1 cellular context compared by ENCODE assay signal in the genomic region with DNA sequence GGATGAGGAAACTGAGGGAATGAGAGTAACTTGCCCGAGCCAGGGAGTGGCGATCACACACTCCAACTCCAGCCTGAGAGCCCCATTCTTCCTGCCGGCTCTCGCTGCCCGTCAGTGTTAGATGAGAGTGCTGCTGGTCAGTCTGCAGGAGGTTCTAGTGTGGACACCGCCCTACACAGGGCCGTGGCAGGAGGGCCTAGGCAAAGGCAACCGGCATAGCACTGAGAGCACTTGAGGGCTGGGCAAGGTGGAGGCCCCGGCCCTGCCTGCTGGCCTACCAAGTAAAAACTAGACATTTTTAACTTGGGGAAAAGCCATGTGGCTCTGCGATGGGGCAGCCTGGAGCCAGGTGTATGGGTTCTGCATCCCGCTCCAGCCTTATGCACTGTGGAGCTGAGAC.
TF ChIP-seq lines count a peak whose summit lies in the region.

No MANE protein-coding gene starts in this region.

TF ChIP-seq in IMR-90, 13 proteins besides CTCF, POLR2A, EP300 and RAD21:
- TF ChIP-seq, protein P1, sequence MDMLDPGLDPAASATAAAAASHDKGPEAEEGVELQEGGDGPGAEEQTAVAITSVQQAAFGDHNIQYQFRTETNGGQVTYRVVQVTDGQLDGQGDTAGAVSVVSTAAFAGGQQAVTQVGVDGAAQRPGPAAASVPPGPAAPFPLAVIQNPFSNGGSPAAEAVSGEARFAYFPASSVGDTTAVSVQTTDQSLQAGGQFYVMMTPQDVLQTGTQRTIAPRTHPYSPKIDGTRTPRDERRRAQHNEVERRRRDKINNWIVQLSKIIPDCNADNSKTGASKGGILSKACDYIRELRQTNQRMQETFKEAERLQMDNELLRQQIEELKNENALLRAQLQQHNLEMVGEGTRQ (IDR thresholded peaks at IDR 0.05; ENCODE audit: low read depth, low read length) = no peak
- TF ChIP-seq MXI1 (IDR thresholded peaks at IDR 0.05; ENCODE audit: borderline replicate concordance, low read depth, low read length) (no peak), RFX5 (IDR thresholded peaks at IDR 0.05; ENCODE audit: low read depth, low read length) (no peak), CEBPB (IDR thresholded peaks at IDR 0.05; ENCODE audit: low read depth, low read length) (no peak), MAZ (IDR thresholded peaks at IDR 0.05; ENCODE audit: borderline replicate concordance, low read depth, low read length) (no peak), BHLHE40 (IDR thresholded peaks at IDR 0.05; ENCODE audit: low read depth, low read length) (no peak), NFE2L2 (IDR thresholded peaks at IDR 0.05; ENCODE audit: low read depth, low read length) (no peak), MAFK (IDR thresholded peaks at IDR 0.05; ENCODE audit: low read depth, low read length) (no peak), CHD1 (IDR thresholded peaks at IDR 0.05; ENCODE audit: low read depth, low read length) (no peak), FOS (IDR thresholded peaks at IDR 0.05; ENCODE audit: low read depth, low read length) (no peak), SMC3 (IDR thresholded peaks at IDR 0.05; ENCODE audit: low read depth, low read length) (no peak), RCOR1 (IDR thresholded peaks at IDR 0.05; ENCODE audit: insufficient replicate concordance, low read length) (no peak)
- TF ChIP-seq, protein P2, sequence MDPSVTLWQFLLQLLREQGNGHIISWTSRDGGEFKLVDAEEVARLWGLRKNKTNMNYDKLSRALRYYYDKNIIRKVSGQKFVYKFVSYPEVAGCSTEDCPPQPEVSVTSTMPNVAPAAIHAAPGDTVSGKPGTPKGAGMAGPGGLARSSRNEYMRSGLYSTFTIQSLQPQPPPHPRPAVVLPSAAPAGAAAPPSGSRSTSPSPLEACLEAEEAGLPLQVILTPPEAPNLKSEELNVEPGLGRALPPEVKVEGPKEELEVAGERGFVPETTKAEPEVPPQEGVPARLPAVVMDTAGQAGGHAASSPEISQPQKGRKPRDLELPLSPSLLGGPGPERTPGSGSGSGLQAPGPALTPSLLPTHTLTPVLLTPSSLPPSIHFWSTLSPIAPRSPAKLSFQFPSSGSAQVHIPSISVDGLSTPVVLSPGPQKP (IDR thresholded peaks at IDR 0.05; ENCODE audit: borderline replicate concordance, low read depth, low read length) = no peak
